Comparison of ENCODE assay signal across 8 cellular contexts in the genomic region with DNA sequence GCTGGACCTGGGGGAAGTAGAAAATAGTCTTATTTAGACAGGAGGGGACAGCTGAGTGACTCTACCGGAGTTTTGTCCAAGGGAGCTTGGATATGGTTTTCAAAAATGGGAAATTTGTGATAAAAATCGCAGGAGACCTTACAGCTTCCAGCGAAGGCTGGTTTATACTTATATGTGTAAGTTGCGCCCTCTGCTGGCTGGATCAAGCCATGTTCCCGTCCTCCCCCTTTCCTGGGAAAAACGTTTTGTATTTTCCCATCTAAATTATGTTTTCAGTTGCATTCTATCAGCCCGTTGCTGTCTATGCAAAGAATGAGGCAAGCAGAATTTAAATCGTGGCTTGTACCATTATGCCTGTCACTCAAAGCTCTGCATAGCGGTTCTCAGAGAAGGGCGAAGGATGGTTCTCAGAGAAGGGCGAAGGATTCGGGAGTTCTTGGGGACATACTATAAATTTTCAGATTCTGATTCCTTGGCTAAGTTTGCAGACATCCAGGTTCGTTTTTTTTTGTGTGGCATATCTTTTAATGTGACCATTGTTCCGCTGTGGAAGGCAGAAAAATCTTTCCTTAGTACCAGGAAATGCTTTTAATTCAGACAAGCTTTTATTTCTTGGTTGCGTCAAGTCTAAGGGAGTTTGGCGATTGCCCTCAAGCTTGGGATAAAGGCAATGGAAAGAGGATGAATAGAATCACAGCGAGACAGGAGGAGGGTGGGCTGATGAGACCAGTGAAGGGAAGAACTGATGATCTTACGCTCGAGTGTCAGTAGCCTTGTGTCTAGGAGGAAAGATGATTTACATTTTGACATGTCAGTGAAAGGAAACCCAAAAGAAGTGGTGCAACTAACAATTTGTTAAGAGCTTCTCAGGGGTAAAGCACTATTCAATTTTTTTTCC.
DNase-seq lines count a peak whose midpoint lies in the region; ATAC-seq, FAIRE-seq and TF ChIP-seq lines count a peak whose summit lies in the region.

No MANE protein-coding gene starts in this region.

- H3K9me3 Mint-ChIP-seq in activated CD4-positive, alpha-beta T cell treated with anti-CD3 and anti-CD28 coated beads, Interleukin-2, amount 10 ng/mL, durations not matched to agents 7 days and 5 days = no peaks in the 10 kb centered on the region
- H3K9me3 Mint-ChIP-seq in endothelial cell (ENCODE audit: unreplicated experiment) = no peaks in the 10 kb centered on the region

- H3K27ac ChIP-seq in stomach smooth muscle (ENCODE audit: low read length) = no peak overlapping the region

- H3K9me3 ChIP-seq in mucosa of descending colon = no peaks in the 10 kb centered on the region
- H3K9me3 ChIP-seq in stomach smooth muscle (ENCODE audit: control insufficient read depth in 2 of 2, low read length in 2 of 2) = no peaks in the 10 kb centered on the region

- no peak overlapping the region for H3K4me3 Mint-ChIP-seq in activated CD4-positive, alpha-beta T cell treated with anti-CD3 and anti-CD28 coated beads, Interleukin-2, amount 10 ng/mL, durations not matched to agents 7 days and 5 days
- H3K4me3 Mint-ChIP-seq in endothelial cell (ENCODE audit: unreplicated experiment) = no peak overlapping the region

- DNase-seq in NCI-H2081 (lab: John Stamatoyannopoulos, UW) (peak; percentile 66), endothelial cell (ENCODE audit: low spot score) (peak; percentile 43), mucosa of descending colon (peak in 2 of 3 donors; percentile 34 to 65)
- peak; percentile 33 for DNase-seq in activated CD4-positive, alpha-beta T cell treated with anti-CD3 and anti-CD28 coated beads, Interleukin-2, amount 10 ng/mL, durations not matched to agents 7 days and 5 days

- H3K4me1 ChIP-seq in mucosa of descending colon (ENCODE audit: low read depth) (no peaks in the 10 kb centered on the region), stomach smooth muscle (ENCODE audit: control insufficient read depth, insufficient read depth, low read length) (no peaks in the 10 kb centered on the region)

- H3K27ac Mint-ChIP-seq in activated CD4-positive, alpha-beta T cell treated with anti-CD3 and anti-CD28 coated beads, Interleukin-2, amount 10 ng/mL, durations not matched to agents 7 days and 5 days = no peak overlapping the region
- no peak overlapping the region for H3K27ac Mint-ChIP-seq in endothelial cell (ENCODE audit: unreplicated experiment)

- H3K4me1 Mint-ChIP-seq in activated CD4-positive, alpha-beta T cell treated with anti-CD3 and anti-CD28 coated beads, Interleukin-2, amount 10 ng/mL, durations not matched to agents 7 days and 5 days = no peaks in the 10 kb centered on the region
- H3K4me1 Mint-ChIP-seq in endothelial cell (ENCODE audit: unreplicated experiment) = no peaks in the 10 kb centered on the region

- peaks cover 0 to 6% of the 10 kb centered on the region in 2 donors for H3K27me3 ChIP-seq in stomach smooth muscle (ENCODE audit: control insufficient read depth in 1 of 2, insufficient read depth in 2 of 2, low read length in 2 of 2)

- H3K4me3 ChIP-seq in GM12875 (ENCODE audit: low read depth, low read length) (no peak overlapping the region), mucosa of descending colon (no peak overlapping the region), stomach smooth muscle (ENCODE audit: low read length in 2 of 2) (peak overlapping the region; percentile 25 to 54)

- intact Hi-C loops in mucosa of descending colon (cut with DNase I, micrococcal nuclease) = no loop called here

- peaks cover 22% of the 10 kb centered on the region for H3K27me3 Mint-ChIP-seq in activated CD4-positive, alpha-beta T cell treated with anti-CD3 and anti-CD28 coated beads, Interleukin-2, amount 10 ng/mL, durations not matched to agents 7 days and 5 days
- no peaks in the 10 kb centered on the region for H3K27me3 Mint-ChIP-seq in endothelial cell (ENCODE audit: unreplicated experiment)

- peak; percentile 82 for FAIRE-seq in A204.1 (lab: Jason Lieb, UNC)

- CTCF ChIA-PET in activated CD4-positive, alpha-beta T cell treated with anti-CD3 and anti-CD28 coated beads, Interleukin-2, amount 10 ng/mL, durations not matched to agents 7 days and 5 days (lab: Charles Lee) = interaction anchor here (0.6 to 1.3 kb wide), 3 partner anchors 116 to 774 kb away, joined by 3 read pairs; no protein-coding TSS in a partner anchor

- no peaks in the 10 kb centered on the region for H3K36me3 Mint-ChIP-seq in activated CD4-positive, alpha-beta T cell treated with anti-CD3 and anti-CD28 coated beads, Interleukin-2, amount 10 ng/mL, durations not matched to agents 7 days and 5 days (ENCODE audit: low read depth)
- no peaks in the 10 kb centered on the region for H3K36me3 Mint-ChIP-seq in endothelial cell (ENCODE audit: low read depth, unreplicated experiment)

- TF ChIP-seq CTCF in GM12875 (IDR thresholded peaks at IDR 0.05; ENCODE audit: borderline replicate concordance, insufficient read depth, low read depth, low read length) (peak; percentile 71), endothelial cell (IDR thresholded peaks at IDR 0.05; ENCODE audit: unreplicated experiment) (peak; percentile 69), mucosa of descending colon (IDR thresholded peaks at IDR 0.05) (no peak)

- no peak overlapping the region for H3K9ac ChIP-seq in stomach smooth muscle (ENCODE audit: low read length in 2 of 2)

- H3K36me3 ChIP-seq in mucosa of descending colon (ENCODE audit: low read depth) (no peaks in the 10 kb centered on the region), stomach smooth muscle (ENCODE audit: control insufficient read depth in 2 of 2, insufficient read depth in 2 of 2, low read length in 2 of 2) (no peaks in the 10 kb centered on the region)

- ATAC-seq in mucosa of descending colon (no peak), HG03095 (IDR thresholded peaks at IDR 0.05; ENCODE audit: unreplicated experiment) (no peak)

- POLR2A ChIA-PET in activated CD4-positive, alpha-beta T cell treated with anti-CD3 and anti-CD28 coated beads, Interleukin-2, amount 10 ng/mL, durations not matched to agents 7 days and 5 days (lab: Charles Lee) = no interaction called here

Comparison
In these comparisons a context has a peak if more than half of its experiments do, and no peak if none do; other contexts are left out.
1. H3K4me3 ChIP-seq: peak in stomach smooth muscle (2 of 2); none in GM12875 (single experiment) and mucosa of descending colon (single experiment).
2. Peak in every context shown above with its lines, with median percentiles within 50 percentile points of each other: DNase-seq.